ENCODE assay signal across 13 cellular contexts in genomic region chr5:111655169-111655924, GRCh38.
DNase-seq lines count a peak whose midpoint lies in the region; ATAC-seq and TF ChIP-seq lines count a peak whose summit lies in the region.
"Had no signal": no experiment of that assay in that cellular context is flagged by ENCODE, and none has a peak within 500 bp of the region (broad histone marks: within the 10 kb centered on the region; RNA-seq: fewer than 3 reads in every experiment).

No MANE protein-coding gene starts in this region.

- peaks cover 0 to 2% (median 0%) of the 10 kb centered on the region in 12 donors for H3K4me1 ChIP-seq in heart left ventricle

- ATAC-seq in heart left ventricle (peak; percentile 84 to 96 (median 92)), GM18498 (IDR thresholded peaks at IDR 0.05; ENCODE audit: unreplicated experiment) (no peak), GM19324 (IDR thresholded peaks at IDR 0.05; ENCODE audit: low FRiP score, unreplicated experiment) (no peak)
- ATAC-seq: activated naive CD4-positive, alpha-beta T cell treated with anti-CD3 and anti-CD28 coated beads, Interleukin-2, amount 50 U/mL, for 72 hours had no signal

- TF ChIP-seq POLR2A in heart left ventricle (IDR thresholded peaks at IDR 0.05): no peak

- H3K4me3 ChIP-seq in astrocyte of the spinal cord (ENCODE audit: low read depth, low read length): no peak overlapping the region
- no peak overlapping the region for H3K4me3 ChIP-seq in heart left ventricle

- no peaks in the 10 kb centered on the region for H3K9me3 ChIP-seq in heart left ventricle

- no peaks in the 10 kb centered on the region for H3K36me3 ChIP-seq in heart left ventricle

- DNase-seq in HCEC 1CT (peak; percentile 4), astrocyte of the spinal cord (ENCODE audit: low read depth, low spot score) (peak; percentile 36), heart left ventricle (peak in 1 of 5 donors; percentile 8), renal cortical epithelial cell (ENCODE audit: low read depth) (peak; percentile 77), HuH-7.5 (ENCODE audit: low spot score) (no peak), T-helper 9 cell (no peak)
- DNase-seq: CD4-positive, alpha-beta memory T cell; NCI-H1105 treated with DMSO at 0.1 percent for 48 hours; NCI-H510A treated with DMSO at 0.1 percent for 48 hours; SHP77 had no signal

- in situ Hi-C loops in astrocyte of the spinal cord (cut with HindIII; ENCODE audit: low sequenced_read_pairs): no loop called here

- H3K27me3 ChIP-seq in heart left ventricle: no peaks in the 10 kb centered on the region

- 49 to 68% (median 61%) methylated on average over 2 of the region's 2 CpGs for WGBS in heart left ventricle, 4 donors

- intact Hi-C loops in heart left ventricle (cut with DNase I): no loop called here

- TF ChIP-seq CTCF in astrocyte of the spinal cord (IDR thresholded peaks at IDR 0.05; ENCODE audit: low read depth, low read length) (no peak), heart left ventricle (IDR thresholded peaks at IDR 0.05) (no peak)

- no peak overlapping the region for H3K27ac ChIP-seq in heart left ventricle

Comparison
In these comparisons a context has a peak if more than half of its experiments do, and no peak if none do; other contexts are left out.
1. DNase-seq: peak in HCEC 1CT (single experiment), astrocyte of the spinal cord (single experiment) and renal cortical epithelial cell (single experiment); none in HuH-7.5 (single experiment) and T-helper 9 cell (single experiment).
2. ATAC-seq: peak in heart left ventricle (4 of 4); none in GM18498 (single experiment) and GM19324 (single experiment).